Comparison of ENCODE assay signal across 25 cellular contexts in the genomic region with DNA sequence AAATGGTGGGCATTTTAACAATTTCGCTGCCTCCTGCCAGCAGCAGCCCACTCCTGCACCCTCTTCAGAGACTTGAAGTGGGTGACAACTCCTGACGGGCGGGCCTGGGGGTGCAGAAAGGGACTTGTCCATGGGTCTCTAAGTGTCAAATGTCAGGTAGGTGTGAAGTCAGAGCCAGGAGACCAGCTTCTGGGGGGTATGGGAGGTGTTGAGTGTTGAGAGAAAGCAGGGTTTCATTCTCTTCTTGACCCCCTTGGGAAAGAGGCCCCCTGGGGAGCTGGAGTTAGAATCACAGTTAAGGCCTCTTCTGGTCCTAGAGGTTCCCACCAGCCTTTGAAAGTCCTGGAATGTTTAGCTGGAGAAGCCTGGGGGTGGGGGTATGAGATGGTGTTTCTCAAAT. TPM values are rescaled to one million over a fixed set of nuclear protein-coding genes. Genes with fewer than 3 reads are reported as not detected.
"Had no signal": no experiment of that assay in that cellular context is flagged by ENCODE, and none has a peak within 500 bp of the region (broad histone marks: within the 10 kb centered on the region; RNA-seq: fewer than 3 reads in every experiment).

No MANE protein-coding gene starts in this region.

- DNase-seq: IMR-90, Karpas-422, KG1, MG63, NCI-H1092, NCI-H1105 treated with DMSO at 0.1 percent for 48 hours, NCI-H1417 treated with DMSO at 0.1 percent for 48 hours, NCI-H146, NCI-H1694 treated with DMSO at 0.1 percent for 48 hours, NCI-H1930, NCI-H2081, NCI-H2107, NCI-H2227 treated with DMSO at 0.1 percent for 48 hours, NCI-H524 treated with DMSO at 0.1 percent for 48 hours, NCI-H69, NCI-H774, PC-3, SHP77 treated with DMSO at 0.1 percent for 48 hours, SJCRH30 had no signal

- ATAC-seq: HepG2, Panc1, PC-3, SK-N-SH treated with all-trans-retinoic acid at 6 μM for 48 hours had no signal

RNA-seq across cellular contexts. Expression of gene NODAL, which starts 25.5 kb away (rescaled TPM):
- total RNA-seq: HepG2, HT1080, IMR-90, NCI-H460, OCI-LY7, PC-3, SJCRH30 had no signal
